In genomic region chr1:235278915-235279292, GRCh38 we compare ENCODE assay signal across 21 cellular contexts.
"Had no signal": no experiment of that assay in that cellular context is flagged by ENCODE, and none has a peak within 500 bp of the region (broad histone marks: within the 10 kb centered on the region; RNA-seq: fewer than 3 reads in every experiment).

No MANE protein-coding gene starts in this region.

- H3K36me3 ChIP-seq: brain microvascular endothelial cell, colonic mucosa, tibial nerve, vagina had no signal

- H3K9me3 ChIP-seq: colonic mucosa, psoas muscle, tibial nerve, vagina had no signal

- H3K27ac ChIP-seq: brain microvascular endothelial cell, colonic mucosa, psoas muscle, skin epidermis, tibial nerve, vagina had no signal

- H3K27me3 Mint-ChIP-seq: activated naive CD8-positive, alpha-beta T cell treated with anti-CD3 and anti-CD28 coated beads, Interleukin-2, amount 10 ng/mL, durations not matched to agents 7 days and 5 days; activated T-cell treated with anti-CD3 and anti-CD28 coated beads, Interleukin-2, amount 50 U/mL, for 24 hours; central memory CD8-positive, alpha-beta T cell; stimulated activated naive CD8-positive, alpha-beta T cell treated with anti-CD3 and anti-CD28 coated beads, Interleukin-15, Interleukin-2, amounts not matched to agents 100 ng/mL and 50 ng/mL, for 24 hours had no signal

- H3K36me3 Mint-ChIP-seq: immature natural killer cell had no signal

- H3K9me3 Mint-ChIP-seq: activated T-cell treated with anti-CD3 and anti-CD28 coated beads, Interleukin-2, amount 50 U/mL, for 24 hours; activated T-helper 2 cell treated with anti-CD3 and anti-CD28 coated beads, Interferon-gamma antibody, Interleukin-2, Interleukin-4, amounts not matched to agents 10 μg/mL and 5 μg/mL and 100 μg/mL, durations not matched to agents 14 hours and 24 hours and 36 hours; central memory CD8-positive, alpha-beta T cell; immature natural killer cell; nephron progenitor cell; stimulated activated naive CD8-positive, alpha-beta T cell treated with anti-CD3 and anti-CD28 coated beads, Interleukin-15, Interleukin-2, amounts not matched to agents 100 ng/mL and 50 ng/mL, for 24 hours had no signal

- H3K27ac Mint-ChIP-seq: activated CD8-positive, alpha-beta T cell treated with anti-CD3 and anti-CD28 coated beads, Interleukin-2, amount 10 ng/mL, durations not matched to agents 7 days and 5 days; activated naive CD8-positive, alpha-beta T cell treated with anti-CD3 and anti-CD28 coated beads, Interleukin-2, amount 10 ng/mL, durations not matched to agents 7 days and 5 days; activated T-helper 2 cell treated with anti-CD3 and anti-CD28 coated beads, Interferon-gamma antibody, Interleukin-2, Interleukin-4, amounts not matched to agents 10 μg/mL and 5 μg/mL and 100 μg/mL, durations not matched to agents 14 hours and 24 hours and 36 hours had no signal

- ATAC-seq: activated CD8-positive, alpha-beta T cell treated with anti-CD3 and anti-CD28 coated beads, Interleukin-2, amount 10 ng/mL, durations not matched to agents 7 days and 5 days; psoas muscle; right cardiac atrium had no signal

- H3K4me3 ChIP-seq: colonic mucosa, psoas muscle, skin epidermis, tibial nerve, vagina had no signal

- FAIRE-seq: endometrium, frontal cortex had no signal

- H3K4me3 Mint-ChIP-seq: activated CD8-positive, alpha-beta T cell treated with anti-CD3 and anti-CD28 coated beads, Interleukin-2, amount 10 ng/mL, durations not matched to agents 7 days and 5 days; activated naive CD8-positive, alpha-beta T cell treated with anti-CD3 and anti-CD28 coated beads, Interleukin-2, amount 10 ng/mL, durations not matched to agents 7 days and 5 days; activated T-cell treated with anti-CD3 and anti-CD28 coated beads, Interleukin-2, amount 50 U/mL, for 24 hours; central memory CD8-positive, alpha-beta T cell; immature natural killer cell; nephron progenitor cell; stimulated activated naive CD8-positive, alpha-beta T cell treated with anti-CD3 and anti-CD28 coated beads, Interleukin-15, Interleukin-2, amounts not matched to agents 100 ng/mL and 50 ng/mL, for 24 hours had no signal

- H3K4me1 ChIP-seq: colonic mucosa had no signal

- H3K27me3 ChIP-seq: brain microvascular endothelial cell, colonic mucosa, tibial nerve, vagina had no signal

- DNase-seq: activated CD4-positive, alpha-beta T cell treated with anti-CD3 and anti-CD28 coated beads for 48 hours; activated CD4-positive, CD25-positive, alpha-beta regulatory T cell; activated CD8-positive, alpha-beta T cell treated with anti-CD3 and anti-CD28 coated beads, Interleukin-2, amount 10 ng/mL, durations not matched to agents 7 days and 5 days; activated naive CD4-positive, alpha-beta T cell treated with Interleukin-2 at 50 U/mL for 16 hours; activated naive CD8-positive, alpha-beta T cell treated with anti-CD3 and anti-CD28 coated beads, Interleukin-2, amount 10 ng/mL, durations not matched to agents 7 days and 5 days; activated T-cell treated with anti-CD3 and anti-CD28 coated beads, Interleukin-2, amount 50 U/mL, for 24 hours; brain microvascular endothelial cell; colonic mucosa; erythroblast; immature natural killer cell; nephron progenitor cell; psoas muscle; right cardiac atrium had no signal
